12 cellular contexts compared by ENCODE assay signal in the genomic region with DNA sequence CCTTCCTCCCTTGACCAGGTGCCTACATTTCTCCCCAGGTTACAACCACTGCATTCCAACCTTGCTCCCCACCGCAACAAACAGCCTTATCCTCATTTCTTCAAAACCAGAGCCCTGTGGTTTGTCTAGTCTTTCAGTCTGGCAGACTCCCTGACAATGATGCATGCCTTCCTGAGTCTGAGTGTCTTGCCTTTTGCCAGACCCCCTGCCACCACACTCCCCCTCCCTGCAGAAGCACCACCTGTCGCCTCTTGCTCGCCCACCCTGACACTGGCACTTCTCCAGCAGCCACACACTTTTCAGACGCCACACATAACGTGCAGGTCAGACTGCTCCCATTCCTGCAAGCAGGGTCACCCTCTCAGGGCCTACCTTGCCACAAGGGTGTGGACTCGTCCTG.
"Had no signal": no experiment of that assay in that cellular context is flagged by ENCODE, and none has a peak within 500 bp of the region (broad histone marks: within the 10 kb centered on the region; RNA-seq: fewer than 3 reads in every experiment).

No MANE protein-coding gene starts in this region.

- H3K36me3 ChIP-seq: brain microvascular endothelial cell had no signal

- H3K27ac ChIP-seq: brain microvascular endothelial cell, foreskin keratinocyte had no signal

- H3K4me1 ChIP-seq: foreskin keratinocyte had no signal

- ATAC-seq: activated CD4-positive, CD25-positive, alpha-beta regulatory T cell treated with anti-CD3 and anti-CD28 coated beads, Interleukin-2, amount 50 U/mL, for 24 hours; effector memory CD8-positive, alpha-beta T cell; foreskin keratinocyte; sciatic nerve; stimulated activated naive CD8-positive, alpha-beta T cell treated with anti-CD3 and anti-CD28 coated beads, Interleukin-15, Interleukin-2, amounts not matched to agents 100 U/mL and 50 U/mL, for 24 hours had no signal

- H3K27me3 ChIP-seq: brain microvascular endothelial cell had no signal

- DNase-seq: activated naive CD4-positive, alpha-beta T cell; activated naive CD8-positive, alpha-beta T cell treated with anti-CD3 and anti-CD28 coated beads, Interleukin-2, amount 10 ng/mL, durations not matched to agents 7 days and 5 days; activated T-cell treated with anti-CD3 and anti-CD28 coated beads for 4 hours; brain microvascular endothelial cell; dermis blood vessel endothelial cell; effector memory CD8-positive, alpha-beta T cell; foreskin keratinocyte; stimulated activated naive CD8-positive, alpha-beta T cell treated with anti-CD3 and anti-CD28 coated beads, Interleukin-15, Interleukin-2, amounts not matched to agents 100 U/mL and 50 U/mL, for 24 hours; T1000; trophoblast cell had no signal
